26 cellular contexts compared by ENCODE assay signal in genomic region chr5:58980890-58981289, GRCh38.
"Had no signal": no experiment of that assay in that cellular context is flagged by ENCODE, and none has a peak within 500 bp of the region (broad histone marks: within the 10 kb centered on the region; RNA-seq: fewer than 3 reads in every experiment).

No MANE protein-coding gene starts in this region.

- H3K4me1 Mint-ChIP-seq: naive B cell; stimulated activated naive B cell treated with anti-CD40 and anti-IgM and Interleukin-4, amounts not matched to agents 10 μg/mL and 1 μg/mL and 100 μg/mL, for 72 hours had no signal

- H3K4me1 ChIP-seq: parathyroid adenoma, tibial artery, upper lobe of right lung had no signal

- DNase-seq: activated CD4-positive, alpha-beta memory T cell treated with anti-CD3 and anti-CD28 coated beads for 36 hours; activated CD4-positive, alpha-beta T cell treated with anti-CD3 and anti-CD28 coated beads for 4 hours; activated naive CD4-positive, alpha-beta T cell; activated naive CD8-positive, alpha-beta T cell treated with anti-CD3 and anti-CD28 coated beads, Interleukin-2, amount 10 ng/mL, durations not matched to agents 7 days and 5 days; activated T-cell treated with anti-CD3 and anti-CD28 coated beads, Interleukin-2, amount 50 U/mL, for 4 hours; amniotic stem cell; caudate nucleus; head of caudate nucleus; hippocampal formation; naive B cell; occipital lobe; stimulated activated CD4-positive, alpha-beta T cell treated with anti-CD3 and anti-CD28 coated beads, Interleukin-1b, Interleukin-23, amount 100 ng/mL, for 48 hours; stimulated activated CD4-positive, alpha-beta T cell treated with anti-CD3 and anti-CD28 coated beads, Interleukin-4, amount 100 ng/mL, for 4 hours; stimulated activated CD8-positive, alpha-beta memory T cell treated with anti-CD3 and anti-CD28 coated beads, Interleukin-4, amount 100 ng/mL, for 48 hours; stimulated activated naive B cell treated with anti-CD40 and anti-IgM and Interleukin-4, amounts not matched to agents 10 μg/mL and 1 μg/mL and 100 μg/mL, for 72 hours; stomach; SW 1271; tibial artery; upper lobe of right lung had no signal

- H3K4me3 Mint-ChIP-seq: activated CD4-positive, alpha-beta memory T cell treated with anti-CD3 and anti-CD28 coated beads for 36 hours; activated naive CD8-positive, alpha-beta T cell treated with anti-CD3 and anti-CD28 coated beads, Interleukin-2, amount 10 ng/mL, durations not matched to agents 7 days and 5 days; activated T-cell treated with anti-CD3 and anti-CD28 coated beads, Interleukin-2, amount 50 U/mL, for 4 hours; mesothelial cell of epicardium; naive B cell; neural crest cell; stimulated activated naive B cell treated with anti-CD40 and anti-IgM and Interleukin-4, amounts not matched to agents 10 μg/mL and 1 μg/mL and 100 μg/mL, for 72 hours had no signal

- FAIRE-seq: endothelial cell of umbilical vein had no signal

- H3K27ac ChIP-seq: parathyroid adenoma, right atrium auricular region, SK-N-MC, tibial artery, upper lobe of right lung had no signal

- H3K9me3 ChIP-seq: right atrium auricular region, stomach, tibial artery, upper lobe of right lung had no signal

- H3K4me3 ChIP-seq: right atrium auricular region, SK-N-MC, smooth muscle cell, stomach, tibial artery, upper lobe of right lung had no signal

- H3K27me3 Mint-ChIP-seq: activated CD4-positive, alpha-beta memory T cell treated with anti-CD3 and anti-CD28 coated beads for 36 hours; activated naive CD8-positive, alpha-beta T cell treated with anti-CD3 and anti-CD28 coated beads, Interleukin-2, amount 10 ng/mL, durations not matched to agents 7 days and 5 days; naive B cell; stimulated activated naive B cell treated with anti-CD40 and anti-IgM and Interleukin-4, amounts not matched to agents 10 μg/mL and 1 μg/mL and 100 μg/mL, for 72 hours had no signal

- H3K9me3 Mint-ChIP-seq: activated CD4-positive, alpha-beta memory T cell treated with anti-CD3 and anti-CD28 coated beads for 36 hours; activated naive CD8-positive, alpha-beta T cell treated with anti-CD3 and anti-CD28 coated beads, Interleukin-2, amount 10 ng/mL, durations not matched to agents 7 days and 5 days; activated T-cell treated with anti-CD3 and anti-CD28 coated beads, Interleukin-2, amount 50 U/mL, for 4 hours; mesothelial cell of epicardium; naive B cell; stimulated activated naive B cell treated with anti-CD40 and anti-IgM and Interleukin-4, amounts not matched to agents 10 μg/mL and 1 μg/mL and 100 μg/mL, for 72 hours had no signal

- H3K27me3 ChIP-seq: right atrium auricular region, stomach, tibial artery, upper lobe of right lung had no signal

- H3K27ac Mint-ChIP-seq: activated CD4-positive, alpha-beta memory T cell treated with anti-CD3 and anti-CD28 coated beads for 36 hours; activated naive CD8-positive, alpha-beta T cell treated with anti-CD3 and anti-CD28 coated beads, Interleukin-2, amount 10 ng/mL, durations not matched to agents 7 days and 5 days; mesothelial cell of epicardium; naive B cell; stimulated activated naive B cell treated with anti-CD40 and anti-IgM and Interleukin-4, amounts not matched to agents 10 μg/mL and 1 μg/mL and 100 μg/mL, for 72 hours had no signal

- ATAC-seq: activated T-cell treated with anti-CD3 and anti-CD28 coated beads, Interleukin-2, amount 50 U/mL, for 4 hours; stimulated activated naive B cell treated with anti-CD40 and anti-IgM and Interleukin-4, amounts not matched to agents 10 μg/mL and 1 μg/mL and 100 μg/mL, for 72 hours; upper lobe of right lung had no signal
